8 cellular contexts compared by ENCODE assay signal in the genomic region with DNA sequence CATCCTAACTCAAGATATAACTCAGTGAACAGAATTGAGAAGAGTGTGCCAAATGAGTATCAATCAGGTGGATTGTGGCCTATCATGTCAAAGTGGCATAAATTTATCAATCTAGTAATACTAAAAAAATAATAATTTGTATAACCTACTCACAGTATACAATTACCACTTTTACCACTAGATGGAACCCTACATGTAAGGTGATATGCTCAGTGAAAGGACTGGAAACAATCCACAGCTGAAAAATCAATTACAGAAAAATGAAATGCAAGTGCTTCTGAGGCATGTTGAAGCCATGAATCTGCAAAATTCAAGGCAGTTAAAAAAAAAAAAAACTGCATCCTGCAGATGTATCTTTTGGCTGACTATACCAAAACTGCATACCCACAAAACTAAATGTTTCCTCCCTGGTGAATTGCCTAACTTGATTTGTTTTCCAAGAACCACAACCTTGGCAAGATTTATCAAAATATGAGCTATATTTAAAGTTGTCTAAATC. TPM values are rescaled to one million over a fixed set of nuclear protein-coding genes. Genes with fewer than 3 reads are reported as not detected.
A peak's percentile ranks its signal among the peaks of the same experiment; 100 is the strongest.
DNase-seq lines count a peak whose midpoint lies in the region; ATAC-seq, FAIRE-seq and TF ChIP-seq lines count a peak whose summit lies in the region.

No MANE protein-coding gene starts in this region.

- H3K27ac ChIP-seq in adrenal gland (peak overlapping the region in 4 of 5 donors; percentile 33 to 59 (median 40)), right cardiac atrium (ENCODE audit: low read length) (no peak overlapping the region), small intestine (ENCODE audit: low read depth in 1 of 2, low read length in 1 of 2) (no peak overlapping the region)

- TF ChIP-seq POLR2A in adrenal gland (IDR thresholded peaks at IDR 0.05): no peak

- H3K4me3 ChIP-seq in AG09309 (ENCODE audit: control insufficient read depth, low read depth, low read length): no peak overlapping the region
- H3K4me3 ChIP-seq in adrenal gland: peak overlapping the region in 1 of 4 donors; percentile 13
- no peak overlapping the region for H3K4me3 ChIP-seq in right cardiac atrium (ENCODE audit: low read length)
- H3K4me3 ChIP-seq in small intestine (ENCODE audit: low read depth in 1 of 2, low read length in 2 of 2): no peak overlapping the region

- ATAC-seq in right cardiac atrium: peak; percentile 81 to 82
- ATAC-seq in GM21723 (IDR thresholded peaks at IDR 0.05; ENCODE audit: unreplicated experiment): no peak

- FAIRE-seq in GM18507 (lab: Jason Lieb, UNC) (peak; percentile 47), small intestine (lab: Jason Lieb, UNC) (no peak)

- H3K9me3 ChIP-seq in adrenal gland (replicated peaks in 1 of 3) (no peaks in the 10 kb centered on the region), right cardiac atrium (ENCODE audit: control insufficient read depth, low read length) (no peaks in the 10 kb centered on the region), small intestine (ENCODE audit: control insufficient read depth, low read depth) (no peaks in the 10 kb centered on the region)

- TF ChIP-seq CTCF in AG09309 (IDR thresholded peaks at IDR 0.05; ENCODE audit: control insufficient read depth, insufficient read depth, low read depth, low read length, missing control alignments) (peak; percentile 59), adrenal gland (IDR thresholded peaks at IDR 0.05) (peak; percentile 48 to 86 (median 72))

- DNase-seq in AG09309 (ENCODE audit: low read depth): peak; percentile 94
- no peak for DNase-seq in GM18507 (ENCODE audit: extremely low spot score, insufficient read length, low read depth)
- DNase-seq in NCI-H2196 (lab: John Stamatoyannopoulos, UW; ENCODE audit: unreplicated experiment): peak; percentile 42
- no peak for DNase-seq in adrenal gland
- no peak for DNase-seq in right cardiac atrium
- DNase-seq in small intestine: peak; percentile 76
- no peak for DNase-seq in islet precursor cell

- H3K36me3 ChIP-seq in adrenal gland (replicated peaks in 1 of 2): no peaks in the 10 kb centered on the region
- no peaks in the 10 kb centered on the region for H3K36me3 ChIP-seq in small intestine (ENCODE audit: control insufficient read depth in 2 of 2, insufficient read depth in 2 of 2, low read length in 2 of 2)

- H3K4me1 ChIP-seq in adrenal gland (replicated peaks in 1 of 2): peaks cover 21% of the 10 kb centered on the region in 2 donors
- peaks cover 3% of the 10 kb centered on the region for H3K4me1 ChIP-seq in right cardiac atrium (ENCODE audit: control insufficient read depth, insufficient read depth, low read length)
- H3K4me1 ChIP-seq in small intestine (ENCODE audit: control insufficient read depth in 2 of 2, insufficient read depth in 1 of 2, low read depth in 1 of 2, low read length in 1 of 2): peaks cover 0 to 5% of the 10 kb centered on the region in 2 donors

- no peaks in the 10 kb centered on the region for H3K27me3 ChIP-seq in adrenal gland
- H3K27me3 ChIP-seq in right cardiac atrium (ENCODE audit: control insufficient read depth, insufficient read depth): no peaks in the 10 kb centered on the region
- no peaks in the 10 kb centered on the region for H3K27me3 ChIP-seq in small intestine (ENCODE audit: control insufficient read depth in 2 of 2, insufficient read depth in 2 of 2, low read length in 2 of 2)

- intact Hi-C loops in adrenal gland (cut with DNase I): no loop called here
- intact Hi-C loops in right cardiac atrium (cut with DNase I): loop anchor here in 1 of 4 donors (10.0 kb wide), 1 partner anchor 76 kb away; no protein-coding TSS in a partner anchor

RNA-seq across cellular contexts. Expression of a gene that starts 13.9 kb away (rescaled TPM):
- 10 to 100 TPM in 1 of 8 donors, 1 to 10 TPM in 7; 4.3 to 15.0 (median 6.8) TPM for total RNA-seq in adrenal gland
- 1 to 10 TPM; 1.7 to 7.6 (median 2.2) TPM for polyA plus RNA-seq in adrenal gland
- total RNA-seq in right cardiac atrium: 1 to 10 TPM; 3.6 to 6.3 (median 5.3) TPM
- polyA plus RNA-seq in right cardiac atrium: 2.4 TPM
- polyA plus RNA-seq in small intestine: 1 to 10 TPM; 2.2 to 5.0 (median 2.5) TPM

RNA-seq across cellular contexts. Expression of a gene that starts 40.5 kb away (rescaled TPM):
- total RNA-seq in adrenal gland (10 to 100 TPM in 2 of 8 donors, 1 to 10 TPM in 6; 2.0 to 11.1 (median 8.3) TPM), right cardiac atrium (1 to 10 TPM; 1.6 to 6.6 (median 6.1) TPM)
- polyA plus RNA-seq in adrenal gland (1 to 10 TPM; 1.3 to 2.7 (median 2.3) TPM), right cardiac atrium (2.7 TPM), small intestine (1 to 10 TPM; 3.8 to 6.1 (median 5.6) TPM)

RNA-seq across cellular contexts. Expression of a gene that starts 56.0 kb away (rescaled TPM):
- total RNA-seq in adrenal gland (10 to 100 TPM in 5 of 8 donors, 1 to 10 TPM in 3; 3.4 to 17.9 (median 11.0) TPM), right cardiac atrium (1 to 10 TPM; 5.0 to 7.6 (median 7.5) TPM)
- polyA plus RNA-seq in adrenal gland (1 to 10 TPM; 2.8 to 4.1 (median 3.3) TPM), right cardiac atrium (3.4 TPM), small intestine (10 to 100 TPM; 23.2 to 38.2 (median 32.5) TPM)

Comparison
In these comparisons a context has a peak if more than half of its experiments do, and no peak if none do; other contexts are left out.
1. DNase-seq: peak in AG09309 (single experiment), NCI-H2196 (single experiment) and small intestine (single experiment); none in GM18507 (single experiment), adrenal gland (0 of 7), right cardiac atrium (0 of 3) and islet precursor cell (single experiment).
2. H3K27ac ChIP-seq: peak in adrenal gland (4 of 5); none in right cardiac atrium (single experiment) and small intestine (0 of 2).